8 cellular contexts compared by ENCODE assay signal in genomic region chr5:150503977-150504620, GRCh38. TPM values are rescaled to one million over a fixed set of nuclear protein-coding genes. Genes with fewer than 3 reads are reported as not detected.
A peak's percentile ranks its signal among the peaks of the same experiment; 100 is the strongest.
DNase-seq lines count a peak whose midpoint lies in the region; ATAC-seq and TF ChIP-seq lines count a peak whose summit lies in the region.

No MANE protein-coding gene starts in this region.

- H3K79me2 ChIP-seq in hepatocyte, result peaks cover 100% of the 10 kb centered on the region

- H3K9ac ChIP-seq in adipocyte (ENCODE audit: low read length), result no peak overlapping the region

- no peak overlapping the region for H3K27ac ChIP-seq in hepatocyte
- H3K27ac ChIP-seq in uterus, result no peak overlapping the region

- H3K4me3 ChIP-seq in adipocyte (ENCODE audit: low read length) (peak overlapping the region; percentile 35), hepatocyte (no peak overlapping the region), uterus (no peak overlapping the region)

- peak; percentile 58 to 75 for ATAC-seq in left cardiac atrium
- peak; percentile 42 for ATAC-seq in sciatic nerve
- ATAC-seq in GM18502 (IDR thresholded peaks at IDR 0.05; ENCODE audit: poor library complexity, unreplicated experiment), result no peak
- no peak for ATAC-seq in HG02798 (IDR thresholded peaks at IDR 0.05; ENCODE audit: poor library complexity, unreplicated experiment)

- H3K36me3 ChIP-seq in adipocyte (ENCODE audit: control insufficient read depth, insufficient read depth, low read length, severe bottlenecking) (peaks cover 13% of the 10 kb centered on the region), hepatocyte (replicated peaks; ENCODE audit: insufficient read depth, low read depth) (no peaks in the 10 kb centered on the region), uterus (no peaks in the 10 kb centered on the region)

- intact Hi-C loops in left cardiac atrium (cut with DNase I) (no loop called here), sciatic nerve (cut with DNase I) (no loop called here), uterus (cut with DNase I; ENCODE audit: low total_unique reads) (no loop called here)

- H2AFZ ChIP-seq in hepatocyte, result no peak overlapping the region

- H3K4me1 ChIP-seq in adipocyte (ENCODE audit: control insufficient read depth, insufficient read depth, low read length), result peaks cover 92% of the 10 kb centered on the region
- H3K4me1 ChIP-seq in hepatocyte (ENCODE audit: insufficient read depth), result peaks cover 65% of the 10 kb centered on the region
- peaks cover 0 to 33% of the 10 kb centered on the region in 2 donors for H3K4me1 ChIP-seq in uterus

- DNase-seq in H4 (ENCODE audit: low spot score) (peak; percentile 63), adipocyte (ENCODE audit: low read depth) (no peak), left cardiac atrium (peak; percentile 69), sciatic nerve (ENCODE audit: low spot score) (no peak), hepatocyte (ENCODE audit: low spot score) (no peak), uterus (no peak)

- WGBS in hepatocyte (ENCODE audit: low lambda C conversion rate, missing lambda C conversion rate), result 56% methylated on average over 9 of the region's 9 CpGs

- H3K4me2 ChIP-seq in hepatocyte, result no peak overlapping the region

- no peak for TF ChIP-seq CTCF in hepatocyte (IDR thresholded peaks at IDR 0.05; ENCODE audit: poor library complexity)
- TF ChIP-seq CTCF in uterus (IDR thresholded peaks at IDR 0.05), result no peak

- no peaks in the 10 kb centered on the region for H3K9me3 ChIP-seq in adipocyte (ENCODE audit: control insufficient read depth, low read length)
- H3K9me3 ChIP-seq in hepatocyte (ENCODE audit: low read depth), result no peaks in the 10 kb centered on the region
- H3K9me3 ChIP-seq in uterus, result no peaks in the 10 kb centered on the region

- H4K20me1 ChIP-seq in hepatocyte (ENCODE audit: insufficient read depth, poor library complexity, severe bottlenecking), result peaks cover 84% of the 10 kb centered on the region

- no peak for TF ChIP-seq POLR2A in uterus (IDR thresholded peaks at IDR 0.05)

- H3K9me2 ChIP-seq in hepatocyte (replicated peaks; ENCODE audit: insufficient read depth), result no peaks in the 10 kb centered on the region

- no peaks in the 10 kb centered on the region for H3K27me3 ChIP-seq in adipocyte (replicated peaks; ENCODE audit: control insufficient read depth, insufficient read depth, low read length)
- H3K27me3 ChIP-seq in hepatocyte, result no peaks in the 10 kb centered on the region
- H3K27me3 ChIP-seq in uterus, result no peaks in the 10 kb centered on the region

RNA-seq across cellular contexts. Expression of gene NDST1, which starts 3.8 kb away (rescaled TPM):
- total RNA-seq in H4 (2014; rRNA removed; shearing (Covaris generic)), result 18.8 and 26.6 TPM in 2 replicates
- total RNA-seq in left cardiac atrium (10 to 100 TPM; 59.3 to 71.2 TPM), sciatic nerve (109 TPM), hepatocyte (66.7 and 85.1 TPM in 2 replicates), uterus (10 to 100 TPM; 10.9 to 86.0 (median 42.5) TPM)
- 30.2 and 42.5 TPM in 2 replicates for polyA plus RNA-seq in hepatocyte

RNA-seq across cellular contexts. Expression of gene RPS14, which starts 54.6 kb away (rescaled TPM):
- total RNA-seq in H4 (2014; rRNA removed; shearing (Covaris generic)), result 2,476 and 2,863 TPM in 2 replicates
- 1,000 to 10,000 TPM; 1,239 to 1,275 TPM for total RNA-seq in left cardiac atrium
- total RNA-seq in sciatic nerve, result 1,412 TPM
- 2,319 and 2,589 TPM in 2 replicates for total RNA-seq in hepatocyte
- polyA plus RNA-seq in hepatocyte, result 1,067 and 1,087 TPM in 2 replicates
- over 10,000 TPM in 1 of 4 donors, 1,000 to 10,000 TPM in 3; 2,445 to 12,361 (median 6,046) TPM for total RNA-seq in uterus

Comparison
In these comparisons a context has a peak if more than half of its experiments do, and no peak if none do; other contexts are left out.
1. DNase-seq: peak in H4 (single experiment) and left cardiac atrium (single experiment); none in adipocyte (single experiment), sciatic nerve (single experiment), hepatocyte (single experiment) and uterus (0 of 2).
2. ATAC-seq: peak in left cardiac atrium (2 of 2) and sciatic nerve (single experiment); none in GM18502 (single experiment) and HG02798 (single experiment).